ENCODE assay signal across 1 cellular context in the genomic region with DNA sequence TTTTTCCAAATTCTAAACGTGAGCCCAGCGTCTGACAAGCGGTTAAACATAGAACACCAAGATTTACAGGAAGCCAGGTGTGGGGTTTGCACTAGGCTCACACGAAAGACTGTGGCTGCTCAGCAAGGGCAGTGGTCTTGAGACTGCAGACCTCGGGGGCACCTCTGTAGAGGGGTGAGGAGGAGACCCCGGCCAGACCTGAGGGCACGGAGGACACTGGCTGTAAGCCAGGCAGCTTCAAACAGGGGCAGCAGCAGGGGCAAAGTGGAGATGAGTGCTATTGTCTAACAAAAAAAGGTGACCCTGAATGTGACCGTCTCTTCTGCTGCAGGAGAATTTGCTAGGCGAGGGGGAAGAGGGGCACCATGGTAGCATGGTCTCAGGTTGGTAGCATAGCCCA.
TF ChIP-seq lines count a peak whose summit lies in the region.

No MANE protein-coding gene starts in this region.

TF ChIP-seq in SK-N-SH, 30 proteins besides CTCF, POLR2A, EP300 and RAD21 (continued from another document):
- TF ChIP-seq, protein P1, sequence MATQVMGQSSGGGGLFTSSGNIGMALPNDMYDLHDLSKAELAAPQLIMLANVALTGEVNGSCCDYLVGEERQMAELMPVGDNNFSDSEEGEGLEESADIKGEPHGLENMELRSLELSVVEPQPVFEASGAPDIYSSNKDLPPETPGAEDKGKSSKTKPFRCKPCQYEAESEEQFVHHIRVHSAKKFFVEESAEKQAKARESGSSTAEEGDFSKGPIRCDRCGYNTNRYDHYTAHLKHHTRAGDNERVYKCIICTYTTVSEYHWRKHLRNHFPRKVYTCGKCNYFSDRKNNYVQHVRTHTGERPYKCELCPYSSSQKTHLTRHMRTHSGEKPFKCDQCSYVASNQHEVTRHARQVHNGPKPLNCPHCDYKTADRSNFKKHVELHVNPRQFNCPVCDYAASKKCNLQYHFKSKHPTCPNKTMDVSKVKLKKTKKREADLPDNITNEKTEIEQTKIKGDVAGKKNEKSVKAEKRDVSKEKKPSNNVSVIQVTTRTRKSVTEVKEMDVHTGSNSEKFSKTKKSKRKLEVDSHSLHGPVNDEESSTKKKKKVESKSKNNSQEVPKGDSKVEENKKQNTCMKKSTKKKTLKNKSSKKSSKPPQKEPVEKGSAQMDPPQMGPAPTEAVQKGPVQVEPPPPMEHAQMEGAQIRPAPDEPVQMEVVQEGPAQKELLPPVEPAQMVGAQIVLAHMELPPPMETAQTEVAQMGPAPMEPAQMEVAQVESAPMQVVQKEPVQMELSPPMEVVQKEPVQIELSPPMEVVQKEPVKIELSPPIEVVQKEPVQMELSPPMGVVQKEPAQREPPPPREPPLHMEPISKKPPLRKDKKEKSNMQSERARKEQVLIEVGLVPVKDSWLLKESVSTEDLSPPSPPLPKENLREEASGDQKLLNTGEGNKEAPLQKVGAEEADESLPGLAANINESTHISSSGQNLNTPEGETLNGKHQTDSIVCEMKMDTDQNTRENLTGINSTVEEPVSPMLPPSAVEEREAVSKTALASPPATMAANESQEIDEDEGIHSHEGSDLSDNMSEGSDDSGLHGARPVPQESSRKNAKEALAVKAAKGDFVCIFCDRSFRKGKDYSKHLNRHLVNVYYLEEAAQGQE (IDR thresholded peaks at IDR 0.05; ENCODE audit: low read depth, low read length), result no peak
- TF ChIP-seq FOSL2 (IDR thresholded peaks at IDR 0.05; ENCODE audit: borderline replicate concordance, low read depth) (no peak), ELF1 (IDR thresholded peaks at IDR 0.05) (no peak), TCF12 (IDR thresholded peaks at IDR 0.05) (no peak), CHD2 (IDR thresholded peaks at IDR 0.05; ENCODE audit: low read length, partially characterized antibody) (no peak), FOXM1 (IDR thresholded peaks at IDR 0.05; ENCODE audit: low read depth) (no peak), NRF1 (IDR thresholded peaks at IDR 0.05; ENCODE audit: low read depth, low read length) (no peak)
- TF ChIP-seq, protein P2, sequence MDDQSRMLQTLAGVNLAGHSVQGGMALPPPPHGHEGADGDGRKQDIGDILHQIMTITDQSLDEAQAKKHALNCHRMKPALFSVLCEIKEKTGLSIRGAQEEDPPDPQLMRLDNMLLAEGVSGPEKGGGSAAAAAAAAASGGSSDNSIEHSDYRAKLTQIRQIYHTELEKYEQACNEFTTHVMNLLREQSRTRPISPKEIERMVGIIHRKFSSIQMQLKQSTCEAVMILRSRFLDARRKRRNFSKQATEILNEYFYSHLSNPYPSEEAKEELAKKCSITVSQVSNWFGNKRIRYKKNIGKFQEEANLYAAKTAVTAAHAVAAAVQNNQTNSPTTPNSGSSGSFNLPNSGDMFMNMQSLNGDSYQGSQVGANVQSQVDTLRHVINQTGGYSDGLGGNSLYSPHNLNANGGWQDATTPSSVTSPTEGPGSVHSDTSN (IDR thresholded peaks at IDR 0.05), result no peak
